In the genomic region with DNA sequence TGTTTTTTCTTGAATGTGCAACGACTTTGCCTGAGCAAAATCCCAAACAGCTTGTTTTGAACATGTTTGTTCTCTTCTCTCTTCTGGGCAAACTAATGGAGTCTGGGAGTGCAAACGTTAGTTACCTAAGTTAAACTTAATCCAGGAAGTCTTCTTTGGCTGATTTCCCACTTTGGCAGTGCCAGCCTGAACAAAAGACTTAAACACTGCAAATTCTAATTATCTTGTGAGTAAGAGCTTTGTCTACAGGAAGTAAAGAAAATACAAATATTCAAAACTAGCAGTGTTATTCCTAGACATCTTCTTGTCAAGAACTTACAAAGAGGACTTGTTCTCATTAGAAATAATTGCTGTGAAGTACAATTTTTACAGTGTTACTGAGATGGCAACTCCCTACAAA, we compare ENCODE assay signal across 14 cellular contexts. TPM values are rescaled to one million over a fixed set of nuclear protein-coding genes. Genes with fewer than 3 reads are reported as not detected.
DNase-seq lines count a peak whose midpoint lies in the region; TF ChIP-seq lines count a peak whose summit lies in the region.
"Had no signal": no experiment of that assay in that cellular context is flagged by ENCODE, and none has a peak within 500 bp of the region (broad histone marks: within the 10 kb centered on the region; RNA-seq: fewer than 3 reads in every experiment).

No MANE protein-coding gene starts in this region.

- no peaks in the 10 kb centered on the region for H3K9me3 ChIP-seq in uterus
- no peaks in the 10 kb centered on the region for H3K9me3 ChIP-seq in vagina

- H3K27ac ChIP-seq in uterus (peak overlapping the region; percentile 11 to 33), vagina (no peak overlapping the region)

- H3K27me3 ChIP-seq in kidney epithelial cell (ENCODE audit: control insufficient read depth, insufficient read depth, low read length) (no peaks in the 10 kb centered on the region), uterus (no peaks in the 10 kb centered on the region), vagina (no peaks in the 10 kb centered on the region)

- H3K4me1 ChIP-seq in uterus: no peaks in the 10 kb centered on the region
- peaks cover 7% of the 10 kb centered on the region for H3K4me1 ChIP-seq in vagina

- H3K4me3 ChIP-seq in astrocyte of the spinal cord (ENCODE audit: low read depth, low read length) (no peak overlapping the region), kidney epithelial cell (ENCODE audit: low read depth, low read length) (no peak overlapping the region), uterus (no peak overlapping the region), vagina (no peak overlapping the region)

- H3K36me3 ChIP-seq in kidney epithelial cell (ENCODE audit: control insufficient read depth, insufficient read depth, low read length) (no peaks in the 10 kb centered on the region), uterus (no peaks in the 10 kb centered on the region), vagina (no peaks in the 10 kb centered on the region)

- TF ChIP-seq POLR2A in uterus (IDR thresholded peaks at IDR 0.05) (no peak), vagina (IDR thresholded peaks at IDR 0.05) (no peak)

- intact Hi-C loops in uterus (cut with DNase I; ENCODE audit: low total_unique reads) (no loop called here), vagina (cut with DNase I) (no loop called here)

- in situ Hi-C loops in astrocyte of the spinal cord (cut with HindIII; ENCODE audit: low sequenced_read_pairs): no loop called here

- DNase-seq in HT1080 (ENCODE audit: low read depth) (peak; percentile 63), astrocyte of the spinal cord (ENCODE audit: low read depth, low spot score) (peak; percentile 3), kidney epithelial cell (ENCODE audit: low read depth) (peak; percentile 14), uterus (no peak), NCI-H345 (lab: John Stamatoyannopoulos, UW) (no peak), vagina (ENCODE audit: extremely low spot score in 2 of 2) (no peak), DMS153 (lab: John Stamatoyannopoulos, UW) (no peak)
- DNase-seq: activated CD4-positive, alpha-beta T cell treated with anti-CD3 and anti-CD28 coated beads, Interleukin-2, amount 10 ng/mL, durations not matched to agents 7 days and 5 days; activated naive CD8-positive, alpha-beta T cell treated with anti-CD3 and anti-CD28 coated beads, Interleukin-2, amount 10 ng/mL, durations not matched to agents 7 days and 5 days; activated T-cell treated with anti-CD3 and anti-CD28 coated beads, Interleukin-2, amount 50 U/mL, for 1 hour; CD4-positive, alpha-beta T cell; NCI-H1092; NCI-H82; stimulated activated naive CD4-positive, alpha-beta T cell treated with Interleukin-2 at 50 U/mL for 16 hours had no signal

- TF ChIP-seq CTCF in astrocyte of the spinal cord (IDR thresholded peaks at IDR 0.05; ENCODE audit: low read depth, low read length) (no peak), kidney epithelial cell (IDR thresholded peaks at IDR 0.05; ENCODE audit: insufficient read depth, low read length, poor library complexity, severe bottlenecking) (no peak), uterus (IDR thresholded peaks at IDR 0.05) (no peak), vagina (IDR thresholded peaks at IDR 0.05) (no peak)

RNA-seq across cellular contexts. Expression of a gene that starts 16.7 kb away (rescaled TPM):
- 8.8 and 11.8 TPM in 2 replicates for total RNA-seq in HT1080 (2014; rRNA removed; shearing (Covaris generic))
- polyA plus RNA-seq in HT1080 (2015; cell fraction: cytosol; rRNA removed): 10.4 and 11.4 TPM in 2 replicates
- polyA plus RNA-seq in HT1080 (2015; cell fraction: nucleus; rRNA removed): 15.6 and 18.1 TPM in 2 replicates
- total RNA-seq in kidney epithelial cell: 16.8 and 17.3 TPM in 2 replicates
- 10 to 100 TPM; 11.5 to 65.8 (median 40.4) TPM for total RNA-seq in uterus
- total RNA-seq in vagina: 24.8 TPM

RNA-seq across cellular contexts. Expression of a gene that starts 46.5 kb away (rescaled TPM):
- 37.9 and 48.0 TPM in 2 replicates for total RNA-seq in HT1080 (2014; rRNA removed; shearing (Covaris generic))
- 34.8 and 48.2 TPM in 2 replicates for polyA plus RNA-seq in HT1080 (2015; cell fraction: cytosol; rRNA removed)
- 40.7 and 43.2 TPM in 2 replicates for polyA plus RNA-seq in HT1080 (2015; cell fraction: nucleus; rRNA removed)
- total RNA-seq in kidney epithelial cell (48.6 and 51.7 TPM in 2 replicates), uterus (100 to 1,000 TPM; 104 to 369 (median 186) TPM), vagina (102 TPM)

Comparison
In these comparisons a context has a peak if more than half of its experiments do, and no peak if none do; other contexts are left out.
1. DNase-seq: peak in HT1080 (single experiment), astrocyte of the spinal cord (single experiment) and kidney epithelial cell (single experiment); none in uterus (0 of 2), NCI-H345 (single experiment), vagina (0 of 2) and DMS153 (single experiment).